Comparison of ENCODE assay signal across 20 cellular contexts in genomic region chr5:173391031-173391430, GRCh38.
"Had no signal": no experiment of that assay in that cellular context is flagged by ENCODE, and none has a peak within 500 bp of the region (broad histone marks: within the 10 kb centered on the region; RNA-seq: fewer than 3 reads in every experiment).

No MANE protein-coding gene starts in this region.

- H3K4me3 Mint-ChIP-seq: memory B cell; naive thymus-derived CD4-positive, alpha-beta T cell had no signal

- H3K27me3 ChIP-seq: pancreas, transverse colon had no signal

- H3K4me3 ChIP-seq: esophagus squamous epithelium, mucosa of descending colon, pancreas, SK-N-MC, transverse colon had no signal

- H3K27ac ChIP-seq: esophagus squamous epithelium, pancreas, SK-N-MC, transverse colon, WERI-Rb-1 had no signal

- H3K4me1 ChIP-seq: esophagus squamous epithelium, pancreas, transverse colon had no signal

- DNase-seq: activated CD4-positive, alpha-beta T cell treated with anti-CD3 and anti-CD28 coated beads for 1 hour; activated CD8-positive, alpha-beta memory T cell treated with anti-CD3 and anti-CD28 coated beads for 24 hours; activated CD8-positive, alpha-beta memory T cell treated with anti-CD3 and anti-CD28 coated beads, Interleukin-2, amount 50 U/mL, for 48 hours; activated gamma-delta T cell treated with Interleukin-2 at 50 U/mL for 16 hours; amniotic stem cell; dermis blood vessel endothelial cell; effector memory CD4-positive, alpha-beta T cell; esophagus squamous epithelium; kidney glomerular epithelial cell; left ventricle myocardium superior; mucosa of descending colon; naive thymus-derived CD4-positive, alpha-beta T cell; pancreas; stimulated activated CD4-positive, alpha-beta T cell treated with anti-CD3 and anti-CD28 coated beads, Interleukin-2, amount 100 ng/mL, for 24 hours; stimulated activated naive CD4-positive, alpha-beta T cell treated with Interleukin-2 at 50 U/mL for 16 hours; transverse colon; WERI-Rb-1 had no signal

- H3K36me3 Mint-ChIP-seq: activated naive CD4-positive, alpha-beta T cell treated with anti-CD3 and anti-CD28 coated beads, Interleukin-2, amount 50 U/mL, for 72 hours; naive thymus-derived CD4-positive, alpha-beta T cell had no signal

- H3K4me1 Mint-ChIP-seq: memory B cell; naive thymus-derived CD4-positive, alpha-beta T cell had no signal

- H3K9me3 ChIP-seq: pancreas had no signal

- H3K27ac Mint-ChIP-seq: activated naive CD4-positive, alpha-beta T cell treated with anti-CD3 and anti-CD28 coated beads, Interleukin-2, amount 50 U/mL, for 72 hours; memory B cell; naive thymus-derived CD4-positive, alpha-beta T cell had no signal

- H3K36me3 ChIP-seq: esophagus squamous epithelium, pancreas, transverse colon, WERI-Rb-1 had no signal
